Comparison of ENCODE assay signal across 1 cellular context in genomic region chr16:74487634-74488495, GRCh38.
TF ChIP-seq lines count a peak whose summit lies in the region.

No MANE protein-coding gene starts in this region.

TF ChIP-seq in A549, 52 proteins besides CTCF, POLR2A, EP300 and RAD21 (continued from another document):
- TF ChIP-seq EHMT2 (IDR thresholded peaks at IDR 0.05; ENCODE audit: low read depth) (no peak), TFCP2L1 (CRISPR knock-in tag; IDR thresholded peaks at IDR 0.05) (no peak), HEYL (CRISPR knock-in tag; IDR thresholded peaks at IDR 0.05) (no peak), KDM5A (IDR thresholded peaks at IDR 0.05) (no peak), HDAC2 (IDR thresholded peaks at IDR 0.05) (no peak)
